8 cellular contexts compared by ENCODE assay signal in genomic region chr17:44774271-44775135, GRCh38. TPM values are rescaled to one million over a fixed set of nuclear protein-coding genes. Genes with fewer than 3 reads are reported as not detected.
DNase-seq lines count a peak whose midpoint lies in the region; ATAC-seq and TF ChIP-seq lines count a peak whose summit lies in the region.

No MANE protein-coding gene starts in this region.

- TF ChIP-seq RAD21 in SK-N-SH (IDR thresholded peaks at IDR 0.05; ENCODE audit: low read length): peak; percentile 94

- no peaks in the 10 kb centered on the region for H3F3A ChIP-seq in SK-N-SH (replicated peaks; ENCODE audit: insufficient read depth)

- peak; percentile 94 for DNase-seq in AG20443 (ENCODE audit: low spot score)
- peak; percentile 74 for DNase-seq in NCI-H1092 (lab: John Stamatoyannopoulos, UW)
- DNase-seq in SK-N-SH: peak; percentile 95
- DNase-seq in activated naive CD4-positive, alpha-beta T cell treated with anti-CD3 and anti-CD28 coated beads, Interleukin-2, amount 10 ng/mL, durations not matched to agents 7 days and 5 days: peak; percentile 92
- DNase-seq in head of caudate nucleus: peak; percentile 84 to 97 (median 93)
- peak; percentile 99 for DNase-seq in osteoblast (ENCODE audit: insufficient read length, low spot score, missing footprints)
- DNase-seq in testis: peak; percentile 94

- CTCF ChIA-PET in SK-N-SH (lab: Yijun Ruan, JAX): interaction anchor here (0.7 to 17.7 kb wide), 26 partner anchors 11 to 423 kb away, joined by 3 to 420 read pairs (median 4); partner anchors contain the start of genes ADAM11, GJC1, HEXIM1 and HIGD1B
- CTCF ChIA-PET in activated naive CD4-positive, alpha-beta T cell treated with anti-CD3 and anti-CD28 coated beads, Interleukin-2, amount 10 ng/mL, durations not matched to agents 7 days and 5 days (lab: Charles Lee): interaction anchor here (0.6 to 12.7 kb wide), 5 partner anchors 14 to 146 kb away, joined by 4 to 215 read pairs (median 5); no protein-coding TSS in a partner anchor

- H3K79me2 ChIP-seq in SK-N-SH (ENCODE audit: insufficient read depth) (no peaks in the 10 kb centered on the region), osteoblast (ENCODE audit: insufficient read depth, low read length) (no peaks in the 10 kb centered on the region)

- intact Hi-C loops in head of caudate nucleus (cut with DNase I) (no loop called here), testis (cut with DNase I; ENCODE audit: low total_unique reads) (loop anchor here (5.0 to 10.0 kb wide), 3 partner anchors 88 to 350 kb away; no protein-coding TSS in a partner anchor)

- 25% methylated on average over 34 of the region's 42 CpGs for WGBS in SK-N-SH (ENCODE audit: low lambda C conversion rate)
- 23 to 26% methylated on average over 13 to 42 of the region's 42 CpGs for WGBS in testis, 2 donors

- H3K27ac Mint-ChIP-seq in activated naive CD4-positive, alpha-beta T cell treated with anti-CD3 and anti-CD28 coated beads, Interleukin-2, amount 10 ng/mL, durations not matched to agents 7 days and 5 days: peak overlapping the region; percentile 89

- H3K9me3 Mint-ChIP-seq in activated naive CD4-positive, alpha-beta T cell treated with anti-CD3 and anti-CD28 coated beads, Interleukin-2, amount 10 ng/mL, durations not matched to agents 7 days and 5 days: no peaks in the 10 kb centered on the region

- H3K4me3 ChIP-seq in SK-N-SH (ENCODE audit: low read depth in 2 of 2, low read length in 1 of 2) (peak overlapping the region; percentile 64 to 84), osteoblast (ENCODE audit: insufficient read depth, low read length) (peak overlapping the region; percentile 73), testis (peak overlapping the region; percentile 37 to 59)

- H3K4me1 Mint-ChIP-seq in activated naive CD4-positive, alpha-beta T cell treated with anti-CD3 and anti-CD28 coated beads, Interleukin-2, amount 10 ng/mL, durations not matched to agents 7 days and 5 days: peaks cover 15% of the 10 kb centered on the region

- no peaks in the 10 kb centered on the region for H3K9me2 ChIP-seq in SK-N-SH

- no peaks in the 10 kb centered on the region for H3K36me3 ChIP-seq in SK-N-SH (replicated peaks in 1 of 2; ENCODE audit: control insufficient read depth in 1 of 2, insufficient read depth in 2 of 2, low read length in 1 of 2)
- no peaks in the 10 kb centered on the region for H3K36me3 ChIP-seq in osteoblast (ENCODE audit: insufficient read depth, low read length)
- H3K36me3 ChIP-seq in testis (ENCODE audit: low read depth, missing control alignments): no peaks in the 10 kb centered on the region

- peak overlapping the region; percentile 12; the same call in 1 of the 2 replicates for H3K9ac ChIP-seq in SK-N-SH

- TF ChIP-seq POLR2A in testis (IDR thresholded peaks at IDR 0.05): no peak

- H3K9me3 ChIP-seq in SK-N-SH (no peaks in the 10 kb centered on the region), osteoblast (ENCODE audit: low read depth, low read length) (no peaks in the 10 kb centered on the region), testis (no peaks in the 10 kb centered on the region)

- H3K4me1 ChIP-seq in SK-N-SH (ENCODE audit: control insufficient read depth in 1 of 2, insufficient read depth in 2 of 2, low read depth in 1 of 2, low read length in 1 of 2) (peaks cover 0 to 28% of the 10 kb centered on the region in 2 experiments; a peak in 1 of 4 replicates), osteoblast (ENCODE audit: insufficient read depth, low read length) (peaks cover 11% of the 10 kb centered on the region), testis (peaks cover 6% of the 10 kb centered on the region)

- H4K20me1 ChIP-seq in SK-N-SH (ENCODE audit: insufficient read depth) (no peaks in the 10 kb centered on the region), osteoblast (ENCODE audit: insufficient read depth, low read length) (no peaks in the 10 kb centered on the region)

- ATAC-seq in GM19438 (IDR thresholded peaks at IDR 0.05; ENCODE audit: low read depth, unreplicated experiment): peak; percentile 38

- H2AFZ ChIP-seq in SK-N-SH (ENCODE audit: low read depth) (peak overlapping the region; percentile 97), osteoblast (ENCODE audit: low read length) (peak overlapping the region; percentile 73)

- H3K4me2 ChIP-seq in SK-N-SH (peak overlapping the region; percentile 100), osteoblast (ENCODE audit: insufficient read depth, low read length) (peak overlapping the region; percentile 97)

- peaks cover 68% of the 10 kb centered on the region for H3K27me3 Mint-ChIP-seq in activated naive CD4-positive, alpha-beta T cell treated with anti-CD3 and anti-CD28 coated beads, Interleukin-2, amount 10 ng/mL, durations not matched to agents 7 days and 5 days

- no peaks in the 10 kb centered on the region for H3K36me3 Mint-ChIP-seq in activated naive CD4-positive, alpha-beta T cell treated with anti-CD3 and anti-CD28 coated beads, Interleukin-2, amount 10 ng/mL, durations not matched to agents 7 days and 5 days

- TF ChIP-seq EP300 in SK-N-SH (IDR thresholded peaks at IDR 0.05; ENCODE audit: borderline replicate concordance in 1 of 2, low read depth in 1 of 2, low read length in 1 of 2): no peak

- POLR2A ChIA-PET in SK-N-SH (lab: Yijun Ruan, JAX): no interaction called here

- no peaks in the 10 kb centered on the region for H3K27me3 ChIP-seq in SK-N-SH (ENCODE audit: insufficient read depth)
- peaks cover 6% of the 10 kb centered on the region for H3K27me3 ChIP-seq in osteoblast (ENCODE audit: insufficient read depth, low read length)
- H3K27me3 ChIP-seq in testis: no peaks in the 10 kb centered on the region

- peak overlapping the region; percentile 85 for H3K4me3 Mint-ChIP-seq in activated naive CD4-positive, alpha-beta T cell treated with anti-CD3 and anti-CD28 coated beads, Interleukin-2, amount 10 ng/mL, durations not matched to agents 7 days and 5 days

- no peak overlapping the region for H3K27ac ChIP-seq in SK-N-SH (ENCODE audit: low read depth in 2 of 2, low read length in 1 of 2)
- H3K27ac ChIP-seq in osteoblast (ENCODE audit: low read depth, low read length): no peak overlapping the region
- no peak overlapping the region for H3K27ac ChIP-seq in testis

- TF ChIP-seq CTCF in SK-N-SH (IDR thresholded peaks at IDR 0.05) (peak; percentile 95), osteoblast (IDR thresholded peaks at IDR 0.05; ENCODE audit: extremely low read depth, low read depth, low read length) (peak; percentile 97), testis (IDR thresholded peaks at IDR 0.05) (peak; percentile 94 to 99 (median 98))

TF ChIP-seq in SK-N-SH, 30 proteins besides CTCF, POLR2A, EP300 and RAD21:
- no peak for TF ChIP-seq TEAD4 (IDR thresholded peaks at IDR 0.05; ENCODE audit: borderline replicate concordance, insufficient read depth)
- TF ChIP-seq PBX3 (IDR thresholded peaks at IDR 0.05): no peak
- peak; percentile 66 for TF ChIP-seq MXI1 (IDR thresholded peaks at IDR 0.05; ENCODE audit: low read depth, low read length)
- TF ChIP-seq FOXJ3 (CRISPR knock-in tag; IDR thresholded peaks at IDR 0.05): no peak
- no peak for TF ChIP-seq USF1 (IDR thresholded peaks at IDR 0.05; ENCODE audit: borderline replicate concordance, low read depth)
- peak; percentile 87 for TF ChIP-seq SMC3 (IDR thresholded peaks at IDR 0.05; ENCODE audit: low read depth, low read length)
- TF ChIP-seq TAF1 (IDR thresholded peaks at IDR 0.05; ENCODE audit: borderline replicate concordance, low read depth, low read length): no peak

RNA-seq across cellular contexts. Expression of gene ADAM11, which starts 15.7 kb away (rescaled TPM):
- polyA plus RNA-seq in SK-N-SH (2012; rRNA removed) (1.8 and 2.5 TPM in 2 replicates), testis (ENCODE audit: insufficient read depth, low read depth, low replicate concordance) (4.9 TPM)
- polyA plus RNA-seq in SK-N-SH (2012; cell fraction: cytosol; rRNA removed): 1.2 and 1.3 TPM in 2 replicates
- polyA plus RNA-seq in SK-N-SH (2012; cell fraction: nucleus; rRNA removed): 6.0 and 9.8 TPM in 2 replicates
- total RNA-seq in osteoblast (0.36 and 0.59 TPM in 2 replicates), testis (1 to 10 TPM; 7.6 TPM)

RNA-seq across cellular contexts. Expression of gene GJC1, which starts 55.6 kb away (rescaled TPM):
- polyA plus RNA-seq in SK-N-SH (2012; rRNA removed) (15.2 and 15.6 TPM in 2 replicates), testis (ENCODE audit: insufficient read depth, low read depth, low replicate concordance) (19.3 TPM)
- polyA plus RNA-seq in SK-N-SH (2012; cell fraction: cytosol; rRNA removed): 15.7 and 16.6 TPM in 2 replicates
- polyA plus RNA-seq in SK-N-SH (2012; cell fraction: nucleus; rRNA removed): 8.5 and 13.7 TPM in 2 replicates
- total RNA-seq in osteoblast (10.3 and 10.5 TPM in 2 replicates), testis (10 to 100 TPM; 16.9 to 21.0 TPM)
